9 cellular contexts compared by ENCODE assay signal in the genomic region with DNA sequence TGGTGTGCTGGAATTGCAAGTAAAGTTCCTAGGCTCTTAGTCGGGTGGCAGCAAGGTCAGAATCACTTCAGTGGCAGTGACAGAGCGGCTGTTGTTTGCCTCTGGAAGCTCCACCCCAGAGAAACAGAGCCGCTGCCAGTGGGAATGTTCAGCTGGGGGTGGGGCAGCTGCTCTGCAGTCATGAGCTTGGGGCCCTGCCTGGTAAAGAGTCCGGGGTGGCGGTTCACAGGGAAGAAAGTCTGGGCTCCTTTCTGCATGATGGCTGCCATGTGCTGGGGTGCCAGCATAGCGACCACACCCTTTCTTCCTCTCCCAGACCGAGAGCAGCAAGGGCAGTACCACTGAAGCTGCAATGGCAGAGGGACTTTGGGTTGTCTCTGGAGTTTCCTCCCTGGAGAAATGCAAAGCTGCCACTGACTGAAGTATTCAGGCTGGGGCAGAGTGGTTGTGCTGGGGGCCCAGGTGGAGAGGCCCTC.
A peak's percentile ranks its signal among the peaks of the same experiment; 100 is the strongest.
DNase-seq lines count a peak whose midpoint lies in the region; ATAC-seq and TF ChIP-seq lines count a peak whose summit lies in the region.
"Had no signal": no experiment of that assay in that cellular context is flagged by ENCODE, and none has a peak within 500 bp of the region (broad histone marks: within the 10 kb centered on the region; RNA-seq: fewer than 3 reads in every experiment).

No MANE protein-coding gene starts in this region.

- H3K27me3 ChIP-seq in neuron (ENCODE audit: insufficient read depth, low read length) = no peaks in the 10 kb centered on the region
- no peaks in the 10 kb centered on the region for H3K27me3 ChIP-seq in ascending aorta
- H3K27me3 ChIP-seq: Peyer's patch had no signal

- H3K27ac ChIP-seq in ascending aorta = no peak overlapping the region
- H3K27ac ChIP-seq: Peyer's patch had no signal

- H2AFZ ChIP-seq in neuron (ENCODE audit: low read depth, low read length) = peak overlapping the region; percentile 62

- H3K9me3 ChIP-seq in neuron (ENCODE audit: low read length) (no peaks in the 10 kb centered on the region), ascending aorta (no peaks in the 10 kb centered on the region)

- no peak for TF ChIP-seq CTCF in fibroblast of the aortic adventitia (IDR thresholded peaks at IDR 0.05; ENCODE audit: insufficient read depth, low read length)
- TF ChIP-seq CTCF in ascending aorta (IDR thresholded peaks at IDR 0.05) = no peak

- peaks cover 23% of the 10 kb centered on the region for H3K4me1 ChIP-seq in neuron (ENCODE audit: insufficient read depth, low read length)
- H3K4me1 ChIP-seq in ascending aorta = no peaks in the 10 kb centered on the region
- H3K4me1 ChIP-seq: Peyer's patch had no signal

- H3K36me3 ChIP-seq in neuron (ENCODE audit: insufficient read depth, low read length) (no peaks in the 10 kb centered on the region), ascending aorta (no peaks in the 10 kb centered on the region)
- H3K36me3 ChIP-seq: Peyer's patch had no signal

- H3K4me3 ChIP-seq in fibroblast of the aortic adventitia (ENCODE audit: low read depth, low read length) = no peak overlapping the region
- no peak overlapping the region for H3K4me3 ChIP-seq in neuron (ENCODE audit: low read length)
- no peak overlapping the region for H3K4me3 ChIP-seq in ascending aorta
- H3K4me3 ChIP-seq: Peyer's patch had no signal

- ATAC-seq in GM18519 (IDR thresholded peaks at IDR 0.05; ENCODE audit: low FRiP score, unreplicated experiment) = no peak

- intact Hi-C loops in ascending aorta (cut with DNase I) = no loop called here

- peak; percentile 10 for DNase-seq in A172 (ENCODE audit: low spot score)
- DNase-seq in NCI-H510A treated with DMSO at 0.1 percent for 48 hours (lab: John Stamatoyannopoulos, UW) = peak; percentile 47
- peak; percentile 1 for DNase-seq in fibroblast of the aortic adventitia (ENCODE audit: low read depth)
- DNase-seq in T-helper 9 cell = no peak
- no peak for DNase-seq in NCI-H1930 (lab: John Stamatoyannopoulos, UW)
- no peak for DNase-seq in ascending aorta (ENCODE audit: low spot score in 2 of 2)
- DNase-seq: Peyer's patch had no signal

Comparison
In these comparisons a context has a peak if more than half of its experiments do, and no peak if none do; other contexts are left out.
1. DNase-seq: peak in A172 (single experiment), NCI-H510A treated with DMSO at 0.1 percent for 48 hours (single experiment) and fibroblast of the aortic adventitia (single experiment); none in T-helper 9 cell (single experiment), NCI-H1930 (0 of 2) and ascending aorta (0 of 2).